Comparison of ENCODE assay signal across 11 cellular contexts in genomic region chr2:99880148-99880983, GRCh38.
A peak's percentile ranks its signal among the peaks of the same experiment; 100 is the strongest.
DNase-seq lines count a peak whose midpoint lies in the region; ATAC-seq and TF ChIP-seq lines count a peak whose summit lies in the region.
"Had no signal": no experiment of that assay in that cellular context is flagged by ENCODE, and none has a peak within 500 bp of the region (broad histone marks: within the 10 kb centered on the region; RNA-seq: fewer than 3 reads in every experiment).

No MANE protein-coding gene starts in this region.

- H3K27me3 ChIP-seq in adipocyte (replicated peaks; ENCODE audit: control insufficient read depth, insufficient read depth, low read length) (peaks cover 4% of the 10 kb centered on the region), kidney epithelial cell (ENCODE audit: control insufficient read depth, insufficient read depth, low read length) (no peaks in the 10 kb centered on the region), Caco-2 (replicated peaks; ENCODE audit: control insufficient read depth, insufficient read depth, low read length) (no peaks in the 10 kb centered on the region), Karpas-422 (ENCODE audit: low read length) (no peaks in the 10 kb centered on the region)
- H3K27me3 ChIP-seq: neutrophil had no signal

- H3K27ac Mint-ChIP-seq in Caco-2 (ENCODE audit: unreplicated experiment): no peak overlapping the region
- H3K27ac Mint-ChIP-seq: T-helper 17 cell had no signal

- CTCF ChIA-PET in Caco-2 (lab: Charles Lee): no interaction called here

- H3K36me3 ChIP-seq in adipocyte (ENCODE audit: control insufficient read depth, insufficient read depth, low read length, severe bottlenecking) (no peaks in the 10 kb centered on the region), kidney epithelial cell (ENCODE audit: control insufficient read depth, insufficient read depth, low read length) (no peaks in the 10 kb centered on the region), Caco-2 (ENCODE audit: control insufficient read depth, insufficient read depth, low read length) (no peaks in the 10 kb centered on the region), Karpas-422 (ENCODE audit: insufficient read depth, low read length) (no peaks in the 10 kb centered on the region)
- H3K36me3 ChIP-seq: neutrophil had no signal

- H3K27me3 Mint-ChIP-seq in Caco-2 (ENCODE audit: insufficient read depth, unreplicated experiment): peaks cover 27% of the 10 kb centered on the region

- no peak for TF ChIP-seq CTCF in kidney epithelial cell (IDR thresholded peaks at IDR 0.05; ENCODE audit: insufficient read depth, low read length, poor library complexity, severe bottlenecking)
- TF ChIP-seq CTCF in Caco-2 (IDR thresholded peaks at IDR 0.05; ENCODE audit: insufficient read depth in 1 of 2, low read depth in 1 of 2, low read length in 1 of 2, severe bottlenecking in 1 of 2, unreplicated experiment in 1 of 2): no peak

- no peak for ATAC-seq in HG02973 (IDR thresholded peaks at IDR 0.05; ENCODE audit: unreplicated experiment)
- ATAC-seq: T-helper 17 cell had no signal

- no peaks in the 10 kb centered on the region for H3K9me3 Mint-ChIP-seq in Caco-2 (ENCODE audit: unreplicated experiment)

- H3K36me3 Mint-ChIP-seq in Caco-2 (ENCODE audit: insufficient read depth, unreplicated experiment): no peaks in the 10 kb centered on the region

- H3K27ac ChIP-seq in Karpas-422 (ENCODE audit: low read length): no peak overlapping the region
- H3K27ac ChIP-seq: neutrophil had no signal

- H3K4me3 ChIP-seq in adipocyte (ENCODE audit: low read length) (no peak overlapping the region), kidney epithelial cell (ENCODE audit: low read depth, low read length) (no peak overlapping the region), Caco-2 (ENCODE audit: low read depth, low read length) (no peak overlapping the region), Karpas-422 (ENCODE audit: low read length) (no peak overlapping the region)

- H3K4me1 ChIP-seq in adipocyte (ENCODE audit: control insufficient read depth, insufficient read depth, low read length): no peaks in the 10 kb centered on the region
- H3K4me1 ChIP-seq in Caco-2: no peaks in the 10 kb centered on the region
- peaks cover 61% of the 10 kb centered on the region for H3K4me1 ChIP-seq in Karpas-422 (ENCODE audit: low read length)

- intact Hi-C loops in Caco-2 (cut with micrococcal nuclease; ENCODE audit: unreplicated experiment): no loop called here

- POLR2A ChIA-PET in Caco-2 (lab: Charles Lee): no interaction called here

- H2AFZ ChIP-seq in Karpas-422 (ENCODE audit: low read length): no peak overlapping the region

- H3K9me3 ChIP-seq in adipocyte (ENCODE audit: control insufficient read depth, low read length): no peaks in the 10 kb centered on the region
- no peaks in the 10 kb centered on the region for H3K9me3 ChIP-seq in Caco-2
- no peaks in the 10 kb centered on the region for H3K9me3 ChIP-seq in Karpas-422 (ENCODE audit: low read length)
- H3K9me3 ChIP-seq: neutrophil had no signal

- no peak overlapping the region for H3K9ac ChIP-seq in adipocyte (ENCODE audit: low read length)
- no peak overlapping the region for H3K9ac ChIP-seq in Karpas-422 (ENCODE audit: low read length)

- H3K4me2 ChIP-seq in Karpas-422 (ENCODE audit: low read depth, low read length, poor library complexity, severe bottlenecking): no peak overlapping the region

- DNase-seq in ACHN (peak; percentile 95), HK-2 (ENCODE audit: unreplicated experiment) (peak; percentile 84), adipocyte (ENCODE audit: low read depth) (peak; percentile 83), kidney epithelial cell (ENCODE audit: low read depth) (peak; percentile 88), Caco-2 (no peak), NCI-H1436 (lab: John Stamatoyannopoulos, UW) (no peak), Karpas-422 (no peak)
- DNase-seq: activated naive CD4-positive, alpha-beta T cell treated with anti-CD3 and anti-CD28 coated beads, Interleukin-2, amount 50 U/mL, for 16 hours; T-helper 17 cell had no signal

- BruUV-seq in Caco-2 (replicated peaks; lab: Mats Ljungman, UMichigan): no TSS peak

- no peak overlapping the region for H3K4me3 Mint-ChIP-seq in Caco-2 (ENCODE audit: unreplicated experiment)
- H3K4me3 Mint-ChIP-seq: T-helper 17 cell had no signal

- no peaks in the 10 kb centered on the region for H3K4me1 Mint-ChIP-seq in Caco-2 (ENCODE audit: low read depth, unreplicated experiment)
- H3K4me1 Mint-ChIP-seq: T-helper 17 cell had no signal

- no peaks in the 10 kb centered on the region for H3K9me2 ChIP-seq in Karpas-422 (replicated peaks; ENCODE audit: insufficient read depth, low read length)

- in situ Hi-C loops in ACHN (cut with HindIII; ENCODE audit: low pct_ligation_motif_present, low pct_unique_long_range_greater_than_20kb, low sequenced_read_pairs): no loop called here

- peaks cover 4% of the 10 kb centered on the region; the same call in 1 of the 2 replicates for H4K20me1 ChIP-seq in Karpas-422 (ENCODE audit: insufficient read depth, low read depth, low read length)

- no peaks in the 10 kb centered on the region; the same call in 1 of the 2 replicates for H3K79me2 ChIP-seq in Karpas-422 (ENCODE audit: low read length)

Comparison
In these comparisons a context has a peak if more than half of its experiments do, and no peak if none do; other contexts are left out.
1. DNase-seq: peak in ACHN (single experiment), HK-2 (single experiment), adipocyte (single experiment) and kidney epithelial cell (single experiment); none in Caco-2 (0 of 2), NCI-H1436 (single experiment) and Karpas-422 (single experiment).